29 cellular contexts compared by ENCODE assay signal in the genomic region with DNA sequence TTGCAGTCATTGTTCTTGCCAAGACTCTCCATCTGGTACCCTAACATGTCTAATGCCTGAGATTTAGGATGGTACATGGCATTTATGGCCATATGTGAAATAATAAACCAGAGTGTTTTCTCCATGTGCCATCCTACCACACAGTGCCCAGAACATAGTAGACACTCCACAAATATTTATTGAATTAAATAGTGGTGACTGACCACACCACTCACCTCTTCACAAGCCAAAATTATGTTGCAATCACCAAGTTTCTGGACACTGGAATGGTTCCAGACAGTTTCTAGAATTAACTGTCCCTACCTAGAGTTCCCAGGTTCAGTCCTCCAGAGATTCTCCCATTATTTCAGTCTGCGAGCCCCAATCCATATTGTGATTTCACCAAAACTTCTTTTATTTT.
"Had no signal": no experiment of that assay in that cellular context is flagged by ENCODE, and none has a peak within 500 bp of the region (broad histone marks: within the 10 kb centered on the region; RNA-seq: fewer than 3 reads in every experiment).

No MANE protein-coding gene starts in this region.

- H3K4me1 ChIP-seq: adrenal gland, body of pancreas, breast epithelium had no signal

- DNase-seq: activated B cell treated with CpG ODN at 0.5 μM for 24 hours; activated CD4-positive, alpha-beta memory T cell treated with anti-CD3 and anti-CD28 coated beads for 36 hours; activated CD4-positive, alpha-beta T cell treated with anti-CD3 and anti-CD28 coated beads for 4 hours; activated CD4-positive, alpha-beta T cell treated with anti-CD3 and anti-CD28 coated beads, Interleukin-2, amount 10 ng/mL, durations not matched to agents 24 days and 14 days; activated CD4-positive, alpha-beta T cell treated with anti-CD3 and anti-CD28 coated beads, Interleukin-2, amount 50 U/mL, for 1 hour; activated CD4-positive, alpha-beta T cell treated with anti-CD3 and anti-CD28 coated beads, Interleukin-2, amount 50 U/mL, for 4 hours; activated CD4-positive, CD25-positive, alpha-beta regulatory T cell treated with anti-CD3 and anti-CD28 coated beads, Interleukin-2, amount 50 U/mL, for 72 hours; activated CD8-positive, alpha-beta memory T cell treated with anti-CD3 and anti-CD28 coated beads, Interleukin-2, amount 50 U/mL, for 4 hours; activated CD8-positive, alpha-beta T cell treated with anti-CD3 and anti-CD28 coated beads for 36 hours; activated effector memory CD4-positive, alpha-beta T cell treated with anti-CD3 and anti-CD28 coated beads, Interleukin-2, amount 50 U/mL, for 16 hours; activated gamma-delta T cell treated with Interleukin-2 at 50 U/mL for 16 hours; activated naive CD4-positive, alpha-beta T cell; activated naive CD4-positive, alpha-beta T cell treated with anti-CD3 and anti-CD28 coated beads for 36 hours; activated naive CD4-positive, alpha-beta T cell treated with anti-CD3 and anti-CD28 coated beads, Interleukin-2, amount 50 U/mL, for 16 hours; activated naive CD8-positive, alpha-beta T cell treated with anti-CD3 and anti-CD28 coated beads for 36 hours; activated T-cell treated with anti-CD3 and anti-CD28 coated beads for 4 hours; activated T-cell treated with anti-CD3 and anti-CD28 coated beads, Interleukin-2, amount 50 U/mL, for 1 hour; activated T-cell treated with anti-CD3 and anti-CD28 coated beads, Interleukin-2, amount 50 U/mL, for 4 hours; activated T-cell treated with anti-CD3 and anti-CD28 coated beads, Interleukin-2, amount 50 U/mL, for 72 hours; adrenal gland; amniotic stem cell; aorta; body of pancreas; brain microvascular endothelial cell; central memory CD4-positive, alpha-beta T cell; T-helper 2 cell; T-helper 9 cell had no signal

- H3K27me3 ChIP-seq: adrenal gland, body of pancreas, brain microvascular endothelial cell, breast epithelium had no signal

- H3K36me3 ChIP-seq: adrenal gland, brain microvascular endothelial cell, breast epithelium had no signal

- H3K27ac ChIP-seq: adrenal gland, body of pancreas, brain microvascular endothelial cell, breast epithelium, VCaP had no signal

- H3K4me3 ChIP-seq: adrenal gland, body of pancreas, breast epithelium had no signal

- H3K9me3 ChIP-seq: adrenal gland, body of pancreas had no signal
